In the genomic region with DNA sequence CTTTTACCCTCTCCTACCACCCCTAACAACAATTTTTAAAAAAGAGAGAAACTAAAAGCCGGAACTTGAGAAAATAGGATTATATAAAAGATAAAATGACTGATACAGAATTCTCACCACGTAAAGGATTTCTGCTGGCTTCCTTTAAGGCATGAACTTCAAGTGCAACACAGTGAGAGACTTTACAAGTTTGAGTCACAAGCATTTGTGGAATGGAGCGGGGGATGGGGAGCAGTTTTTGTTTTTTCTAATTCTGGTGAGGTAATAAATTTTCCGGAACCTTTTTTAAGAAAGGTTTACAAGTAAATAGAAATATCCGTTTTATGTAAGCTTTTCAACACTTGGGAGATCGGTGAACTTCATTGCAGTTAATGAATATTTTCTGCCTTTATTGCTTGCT, we compare ENCODE assay signal across 9 cellular contexts. TPM values are rescaled to one million over a fixed set of nuclear protein-coding genes. Genes with fewer than 3 reads are reported as not detected.
DNase-seq lines count a peak whose midpoint lies in the region; ATAC-seq and TF ChIP-seq lines count a peak whose summit lies in the region.
"Had no signal": no experiment of that assay in that cellular context is flagged by ENCODE, and none has a peak within 500 bp of the region (broad histone marks: within the 10 kb centered on the region; RNA-seq: fewer than 3 reads in every experiment).

No MANE protein-coding gene starts in this region.

- peaks cover 14% of the 10 kb centered on the region for H3K4me1 Mint-ChIP-seq in CD8-positive, alpha-beta T cell (ENCODE audit: low read depth)
- H3K4me1 Mint-ChIP-seq in endothelial cell (ENCODE audit: unreplicated experiment), result peaks cover 20% of the 10 kb centered on the region
- H3K4me1 Mint-ChIP-seq in stimulated activated naive B cell treated with anti-CD40 and anti-IgM and Interleukin-4, amounts not matched to agents 10 μg/mL and 1 μg/mL and 100 μg/mL, for 72 hours, result peaks cover 13 to 26% of the 10 kb centered on the region in 2 donors

- no peaks in the 10 kb centered on the region for H3K9me3 Mint-ChIP-seq in CD8-positive, alpha-beta T cell
- no peaks in the 10 kb centered on the region for H3K9me3 Mint-ChIP-seq in endothelial cell (ENCODE audit: unreplicated experiment)
- H3K9me3 Mint-ChIP-seq in stimulated activated naive B cell treated with anti-CD40 and anti-IgM and Interleukin-4, amounts not matched to agents 10 μg/mL and 1 μg/mL and 100 μg/mL, for 72 hours, result no peaks in the 10 kb centered on the region

- H3K4me3 Mint-ChIP-seq in CD8-positive, alpha-beta T cell, result peak overlapping the region; percentile 65
- peak overlapping the region; percentile 97 for H3K4me3 Mint-ChIP-seq in endothelial cell (ENCODE audit: unreplicated experiment)
- no peak overlapping the region for H3K4me3 Mint-ChIP-seq in stimulated activated naive B cell treated with anti-CD40 and anti-IgM and Interleukin-4, amounts not matched to agents 10 μg/mL and 1 μg/mL and 100 μg/mL, for 72 hours

- no peak for DNase-seq in CD8-positive, alpha-beta T cell
- DNase-seq in endothelial cell (ENCODE audit: low spot score), result no peak
- DNase-seq in stimulated activated naive B cell treated with anti-CD40 and anti-IgM and Interleukin-4, amounts not matched to agents 10 μg/mL and 1 μg/mL and 100 μg/mL, for 72 hours, result no peak

- H3K4me3 ChIP-seq in CD8-positive, alpha-beta T cell (ENCODE audit: low read depth, low read length), result no peak overlapping the region
- H3K4me3 ChIP-seq in HUES6 (ENCODE audit: low read depth, low read length) (peak overlapping the region; percentile 94), neural cell (ENCODE audit: low read length) (peak overlapping the region; percentile 79)

- H3K4me2 ChIP-seq in neural cell (ENCODE audit: low read length), result peak overlapping the region; percentile 75

- intact Hi-C loops in CD8-positive, alpha-beta T cell (cut with DNase I, micrococcal nuclease), result no loop called here

- no peaks in the 10 kb centered on the region for H3K27me3 ChIP-seq in CD8-positive, alpha-beta T cell (ENCODE audit: insufficient read depth, low read length)
- peaks cover 27% of the 10 kb centered on the region for H3K27me3 ChIP-seq in HUES6 (ENCODE audit: control insufficient read depth, insufficient read depth, low read length)
- H3K27me3 ChIP-seq in neural cell (ENCODE audit: insufficient read depth, low read depth, low read length), result no peaks in the 10 kb centered on the region

- no peak for TF ChIP-seq CTCF in CD8-positive, alpha-beta T cell (IDR thresholded peaks at IDR 0.05)
- TF ChIP-seq CTCF in endothelial cell (IDR thresholded peaks at IDR 0.05; ENCODE audit: unreplicated experiment) (no peak), neural cell (IDR thresholded peaks at IDR 0.05; ENCODE audit: poor library complexity, severe bottlenecking) (no peak)

- no peak overlapping the region for H3K27ac Mint-ChIP-seq in CD8-positive, alpha-beta T cell
- peak overlapping the region; percentile 68 for H3K27ac Mint-ChIP-seq in endothelial cell (ENCODE audit: unreplicated experiment)
- no peak overlapping the region for H3K27ac Mint-ChIP-seq in stimulated activated naive B cell treated with anti-CD40 and anti-IgM and Interleukin-4, amounts not matched to agents 10 μg/mL and 1 μg/mL and 100 μg/mL, for 72 hours
- H3K27ac Mint-ChIP-seq: IgD-negative memory B cell had no signal

- POLR2A ChIA-PET in CD8-positive, alpha-beta T cell (lab: Charles Lee), result no interaction called here

- H3K4me1 ChIP-seq in CD8-positive, alpha-beta T cell (ENCODE audit: insufficient read depth, low read length), result no peaks in the 10 kb centered on the region
- H3K4me1 ChIP-seq in HUES6 (ENCODE audit: control insufficient read depth, insufficient read depth, low read length), result peaks cover 39% of the 10 kb centered on the region

- H3K9ac ChIP-seq in HUES6 (ENCODE audit: low read length) (no peak overlapping the region), neural cell (ENCODE audit: low read length) (peak overlapping the region; percentile 93)

- no peak overlapping the region for H2AFZ ChIP-seq in neural cell (ENCODE audit: low read depth, low read length)

- H3F3A ChIP-seq in neural cell (ENCODE audit: insufficient read depth, low read length, poor library complexity, severe bottlenecking), result peaks cover 4% of the 10 kb centered on the region

- H3K36me3 ChIP-seq in CD8-positive, alpha-beta T cell (ENCODE audit: insufficient read depth, low read length), result no peaks in the 10 kb centered on the region
- H3K36me3 ChIP-seq in HUES6 (ENCODE audit: control insufficient read depth, insufficient read depth, low read length) (no peaks in the 10 kb centered on the region), neural cell (ENCODE audit: insufficient read depth, low read length) (no peaks in the 10 kb centered on the region)

- no peaks in the 10 kb centered on the region for H3K36me3 Mint-ChIP-seq in CD8-positive, alpha-beta T cell
- peaks cover 16% of the 10 kb centered on the region for H3K36me3 Mint-ChIP-seq in endothelial cell (ENCODE audit: low read depth, unreplicated experiment)
- peaks cover 3 to 4% of the 10 kb centered on the region in 2 donors for H3K36me3 Mint-ChIP-seq in stimulated activated naive B cell treated with anti-CD40 and anti-IgM and Interleukin-4, amounts not matched to agents 10 μg/mL and 1 μg/mL and 100 μg/mL, for 72 hours
- H3K36me3 Mint-ChIP-seq: IgD-negative memory B cell had no signal

- H4K20me1 ChIP-seq in neural cell (ENCODE audit: insufficient read depth), result peaks cover 3% of the 10 kb centered on the region

- no peak for TF ChIP-seq RAD21 in neural cell (conservative IDR thresholded peaks at IDR 0.05)

- peaks cover 62% of the 10 kb centered on the region for H3K79me2 ChIP-seq in neural cell (replicated peaks; ENCODE audit: insufficient read depth, low read length)

- no peak overlapping the region for H3K27ac ChIP-seq in CD8-positive, alpha-beta T cell (ENCODE audit: low read depth, low read length)
- no peak overlapping the region for H3K27ac ChIP-seq in HUES6 (ENCODE audit: low read depth, low read length)
- peak overlapping the region; percentile 87 for H3K27ac ChIP-seq in neural cell (ENCODE audit: low read length)

- TF ChIP-seq EP300 in neural cell (conservative IDR thresholded peaks at IDR 0.05; ENCODE audit: poor library complexity, severe bottlenecking), result no peak

- no peaks in the 10 kb centered on the region for H3K9me2 ChIP-seq in neural cell (ENCODE audit: insufficient read depth, low read length)

- CTCF ChIA-PET in CD8-positive, alpha-beta T cell (lab: Charles Lee), result no interaction called here

- no peaks in the 10 kb centered on the region for H3K9me3 ChIP-seq in CD8-positive, alpha-beta T cell (ENCODE audit: low read length)
- H3K9me3 ChIP-seq in HUES6 (ENCODE audit: control insufficient read depth, insufficient read depth, low read depth, low read length), result no peaks in the 10 kb centered on the region
- no peaks in the 10 kb centered on the region for H3K9me3 ChIP-seq in neural cell (ENCODE audit: low read length)

- ATAC-seq in CD8-positive, alpha-beta T cell, result no peak
- no peak for ATAC-seq in stimulated activated naive B cell treated with anti-CD40 and anti-IgM and Interleukin-4, amounts not matched to agents 10 μg/mL and 1 μg/mL and 100 μg/mL, for 72 hours (replicated peaks)
- ATAC-seq in GM21381 (IDR thresholded peaks at IDR 0.05; ENCODE audit: unreplicated experiment), result no peak
- no peak for ATAC-seq in GM18517 (IDR thresholded peaks at IDR 0.05; ENCODE audit: unreplicated experiment)
- no peak for ATAC-seq in HG02970 (IDR thresholded peaks at IDR 0.05; ENCODE audit: low FRiP score, unreplicated experiment)

- H3K27me3 Mint-ChIP-seq in CD8-positive, alpha-beta T cell (ENCODE audit: low read depth), result peaks cover 36% of the 10 kb centered on the region
- H3K27me3 Mint-ChIP-seq in endothelial cell (ENCODE audit: unreplicated experiment), result peaks cover 14% of the 10 kb centered on the region
- peaks cover 41 to 42% of the 10 kb centered on the region in 2 donors for H3K27me3 Mint-ChIP-seq in stimulated activated naive B cell treated with anti-CD40 and anti-IgM and Interleukin-4, amounts not matched to agents 10 μg/mL and 1 μg/mL and 100 μg/mL, for 72 hours

TF ChIP-seq in neural cell, 6 proteins besides CTCF, POLR2A, EP300 and RAD21:
- no peak for TF ChIP-seq MXI1 (conservative IDR thresholded peaks at IDR 0.05; ENCODE audit: poor library complexity, severe bottlenecking)
- no peak for TF ChIP-seq POLR2AphosphoS5 (IDR thresholded peaks at IDR 0.05)
- TF ChIP-seq, protein P1, sequence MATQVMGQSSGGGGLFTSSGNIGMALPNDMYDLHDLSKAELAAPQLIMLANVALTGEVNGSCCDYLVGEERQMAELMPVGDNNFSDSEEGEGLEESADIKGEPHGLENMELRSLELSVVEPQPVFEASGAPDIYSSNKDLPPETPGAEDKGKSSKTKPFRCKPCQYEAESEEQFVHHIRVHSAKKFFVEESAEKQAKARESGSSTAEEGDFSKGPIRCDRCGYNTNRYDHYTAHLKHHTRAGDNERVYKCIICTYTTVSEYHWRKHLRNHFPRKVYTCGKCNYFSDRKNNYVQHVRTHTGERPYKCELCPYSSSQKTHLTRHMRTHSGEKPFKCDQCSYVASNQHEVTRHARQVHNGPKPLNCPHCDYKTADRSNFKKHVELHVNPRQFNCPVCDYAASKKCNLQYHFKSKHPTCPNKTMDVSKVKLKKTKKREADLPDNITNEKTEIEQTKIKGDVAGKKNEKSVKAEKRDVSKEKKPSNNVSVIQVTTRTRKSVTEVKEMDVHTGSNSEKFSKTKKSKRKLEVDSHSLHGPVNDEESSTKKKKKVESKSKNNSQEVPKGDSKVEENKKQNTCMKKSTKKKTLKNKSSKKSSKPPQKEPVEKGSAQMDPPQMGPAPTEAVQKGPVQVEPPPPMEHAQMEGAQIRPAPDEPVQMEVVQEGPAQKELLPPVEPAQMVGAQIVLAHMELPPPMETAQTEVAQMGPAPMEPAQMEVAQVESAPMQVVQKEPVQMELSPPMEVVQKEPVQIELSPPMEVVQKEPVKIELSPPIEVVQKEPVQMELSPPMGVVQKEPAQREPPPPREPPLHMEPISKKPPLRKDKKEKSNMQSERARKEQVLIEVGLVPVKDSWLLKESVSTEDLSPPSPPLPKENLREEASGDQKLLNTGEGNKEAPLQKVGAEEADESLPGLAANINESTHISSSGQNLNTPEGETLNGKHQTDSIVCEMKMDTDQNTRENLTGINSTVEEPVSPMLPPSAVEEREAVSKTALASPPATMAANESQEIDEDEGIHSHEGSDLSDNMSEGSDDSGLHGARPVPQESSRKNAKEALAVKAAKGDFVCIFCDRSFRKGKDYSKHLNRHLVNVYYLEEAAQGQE (IDR thresholded peaks at IDR 0.05; ENCODE audit: borderline replicate concordance), result no peak
- no peak for TF ChIP-seq SMC3 (conservative IDR thresholded peaks at IDR 0.05; ENCODE audit: poor library complexity)
- no peak for TF ChIP-seq TAF1 (IDR thresholded peaks at IDR 0.05; ENCODE audit: low read depth)
- no peak for TF ChIP-seq EZH2 (IDR thresholded peaks at IDR 0.05; ENCODE audit: borderline replicate concordance, insufficient read depth, low read length, poor library complexity, severe bottlenecking)

RNA-seq across cellular contexts. Expression of a gene that starts 1.8 kb away (rescaled TPM):
- under 1 TPM in 1 of 2 experiments, not detected in 1; 0.17 TPM for total RNA-seq in CD8-positive, alpha-beta T cell
- total RNA-seq in endothelial cell (ENCODE audit: unreplicated experiment), result 162 TPM
- polyA plus RNA-seq in neural cell, result 193 and 199 TPM in 2 replicates
- polyA minus RNA-seq in neural cell, result 366 and 433 TPM in 2 replicates
- polyA plus RNA-seq: IgD-negative memory B cell had no signal

Comparison
In these comparisons a context has a peak if more than half of its experiments do, and no peak if none do; other contexts are left out.
1. H3K4me3 Mint-ChIP-seq: peak in CD8-positive, alpha-beta T cell (single experiment) and endothelial cell (single experiment); none in stimulated activated naive B cell treated with anti-CD40 and anti-IgM and Interleukin-4, amounts not matched to agents 10 μg/mL and 1 μg/mL and 100 μg/mL, for 72 hours (0 of 2).
2. RNA of a gene that starts 1.8 kb away (total RNA-seq): 162 TPM in endothelial cell (single experiment); 0.17 TPM in CD8-positive, alpha-beta T cell; every median in the first group is over 100 times any median in the second.